ENCODE assay signal across 7 cellular contexts in genomic region chr1:226751214-226751613, GRCh38. TPM values are rescaled to one million over a fixed set of nuclear protein-coding genes. Genes with fewer than 3 reads are reported as not detected.
"Had no signal": no experiment of that assay in that cellular context is flagged by ENCODE, and none has a peak within 500 bp of the region (broad histone marks: within the 10 kb centered on the region; RNA-seq: fewer than 3 reads in every experiment).

No MANE protein-coding gene starts in this region.

- ATAC-seq: GM23338, HepG2 had no signal

- H3K27ac ChIP-seq: HL-60 had no signal

- H2AFZ ChIP-seq: GM23338 had no signal

- H3K4me2 ChIP-seq: GM23338 had no signal

- H3K4me3 ChIP-seq: GM23338 had no signal

- DNase-seq: H9, HCEC 1CT, HFFc6, KG1 had no signal

RNA-seq across cellular contexts. Expression of gene ITPKB, which starts 12.1 kb away (rescaled TPM):
- total RNA-seq: HepG2 had no signal
